9 cellular contexts compared by ENCODE assay signal in the genomic region with DNA sequence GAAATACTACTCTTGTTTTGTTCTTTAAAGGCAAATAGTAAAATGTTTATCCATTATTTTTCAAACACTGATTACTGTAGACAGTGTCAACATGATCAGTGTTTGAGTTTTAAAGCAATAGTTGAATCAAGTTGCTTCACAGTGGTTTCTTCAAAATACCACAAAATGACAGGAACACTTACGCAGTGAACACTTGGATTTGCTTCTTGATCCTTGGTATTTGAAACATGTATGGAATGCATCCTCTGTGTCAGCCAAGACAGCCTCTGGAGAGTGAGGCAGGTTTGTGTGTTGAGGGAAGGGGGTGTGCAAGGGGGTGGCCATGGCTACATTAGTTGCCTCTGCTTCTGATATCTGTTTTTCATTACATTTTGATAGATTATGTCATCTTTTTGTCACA.
DNase-seq lines count a peak whose midpoint lies in the region; ATAC-seq and TF ChIP-seq lines count a peak whose summit lies in the region.
"Had no signal": no experiment of that assay in that cellular context is flagged by ENCODE, and none has a peak within 500 bp of the region (broad histone marks: within the 10 kb centered on the region; RNA-seq: fewer than 3 reads in every experiment).

No MANE protein-coding gene starts in this region.

- H3K36me3 Mint-ChIP-seq in GM23338 (ENCODE audit: low read depth): no peaks in the 10 kb centered on the region
- no peaks in the 10 kb centered on the region for H3K36me3 Mint-ChIP-seq in activated naive CD4-positive, alpha-beta T cell treated with anti-CD3 and anti-CD28 coated beads, Interleukin-2, amount 50 U/mL, for 72 hours

- DNase-seq in GM23338 (ENCODE audit: low spot score) (peak; percentile 81), adipocyte (ENCODE audit: low read depth) (peak; percentile 82), left ventricle myocardium superior (no peak), retinal pigment epithelial cell (ENCODE audit: low read depth) (peak; percentile 82), activated gamma-delta T cell (lab: John Stamatoyannopoulos, UW) (no peak), NCI-H2107 (lab: John Stamatoyannopoulos, UW) (no peak), ovary (no peak)
- DNase-seq in activated naive CD4-positive, alpha-beta T cell treated with anti-CD3 and anti-CD28 coated beads, Interleukin-2, amount 50 U/mL, for 72 hours (ENCODE audit: low spot score in 2 of 2): no peak
- DNase-seq: NCI-H510A treated with DMSO at 0.1 percent for 48 hours had no signal

- no peak for TF ChIP-seq POLR2A in ovary (IDR thresholded peaks at IDR 0.05)

- no peaks in the 10 kb centered on the region for H3F3A ChIP-seq in GM23338 (replicated peaks; ENCODE audit: low read depth)

- no peak overlapping the region for H3K4me3 Mint-ChIP-seq in GM23338

- H3K9ac ChIP-seq in adipocyte (ENCODE audit: low read length): peak overlapping the region; percentile 88

- H3K4me1 ChIP-seq in GM23338 (ENCODE audit: insufficient read depth) (peaks cover 24% of the 10 kb centered on the region), adipocyte (ENCODE audit: control insufficient read depth, insufficient read depth, low read length) (peaks cover 69% of the 10 kb centered on the region), ovary (ENCODE audit: insufficient read depth) (peaks cover 2% of the 10 kb centered on the region)

- H3K4me1 Mint-ChIP-seq in GM23338: peaks cover 36% of the 10 kb centered on the region

- H3K27ac ChIP-seq in GM23338 (ENCODE audit: low read depth) (0 out of 2 replicates have a peak overlapping the region, but pooled peaks have one; percentile 50), ovary (no peak overlapping the region)

- H3K9me3 Mint-ChIP-seq in GM23338: no peaks in the 10 kb centered on the region; the same call in 2 of the 3 replicates
- H3K9me3 Mint-ChIP-seq in activated naive CD4-positive, alpha-beta T cell treated with anti-CD3 and anti-CD28 coated beads, Interleukin-2, amount 50 U/mL, for 72 hours: peaks cover 0 to 4% of the 10 kb centered on the region in 2 donors

- no peaks in the 10 kb centered on the region for H3K79me2 ChIP-seq in GM23338 (replicated peaks; ENCODE audit: insufficient read depth)

- H3K27me3 ChIP-seq in GM23338 (ENCODE audit: insufficient read depth) (no peaks in the 10 kb centered on the region), adipocyte (replicated peaks; ENCODE audit: control insufficient read depth, insufficient read depth, low read length) (no peaks in the 10 kb centered on the region), ovary (no peaks in the 10 kb centered on the region)

- H3K9me3 ChIP-seq in adipocyte (ENCODE audit: control insufficient read depth, low read length): no peaks in the 10 kb centered on the region
- H3K9me3 ChIP-seq in ovary: no peaks in the 10 kb centered on the region

- intact Hi-C loops in left ventricle myocardium superior (cut with micrococcal nuclease): no loop called here
- intact Hi-C loops in ovary (cut with DNase I): no loop called here

- no peaks in the 10 kb centered on the region for H4K20me1 ChIP-seq in GM23338 (replicated peaks; ENCODE audit: insufficient read depth)

- H3K27me3 Mint-ChIP-seq in GM23338 (ENCODE audit: insufficient read depth, low read depth, poor library complexity): peaks cover 2% of the 10 kb centered on the region

- no peak for TF ChIP-seq EP300 in ovary (IDR thresholded peaks at IDR 0.05)

- 16 to 35% (median 25%) methylated on average over 1 of the region's 1 CpG for WGBS in ovary, 3 donors

- H3K36me3 ChIP-seq in GM23338 (ENCODE audit: insufficient read depth) (no peaks in the 10 kb centered on the region), adipocyte (ENCODE audit: control insufficient read depth, insufficient read depth, low read length, severe bottlenecking) (no peaks in the 10 kb centered on the region), ovary (no peaks in the 10 kb centered on the region)

- H3K4me3 ChIP-seq in GM23338 (no peak overlapping the region), adipocyte (ENCODE audit: low read length) (peak overlapping the region; percentile 36), retinal pigment epithelial cell (ENCODE audit: low read length) (no peak overlapping the region), ovary (no peak overlapping the region)

- no peaks in the 10 kb centered on the region for H3K9me2 ChIP-seq in GM23338 (ENCODE audit: insufficient read depth)

- no peak overlapping the region for H2AFZ ChIP-seq in GM23338

- ATAC-seq in GM23338 (peak; percentile 99), left ventricle myocardium superior (peak; percentile 16)
- no peak for ATAC-seq in activated naive CD4-positive, alpha-beta T cell treated with anti-CD3 and anti-CD28 coated beads, Interleukin-2, amount 50 U/mL, for 72 hours

- H3K27ac Mint-ChIP-seq in GM23338: peak overlapping the region; percentile 51
- no peak overlapping the region for H3K27ac Mint-ChIP-seq in activated naive CD4-positive, alpha-beta T cell treated with anti-CD3 and anti-CD28 coated beads, Interleukin-2, amount 50 U/mL, for 72 hours

- no peak overlapping the region for H3K4me2 ChIP-seq in GM23338

- no peak for TF ChIP-seq CTCF in GM23338 (conservative IDR thresholded peaks at IDR 0.05; ENCODE audit: low read depth in 2 of 2)
- TF ChIP-seq CTCF in retinal pigment epithelial cell (conservative IDR thresholded peaks at IDR 0.05; ENCODE audit: low read depth, low read length): no peak
- no peak for TF ChIP-seq CTCF in ovary (IDR thresholded peaks at IDR 0.05)

TF ChIP-seq in GM23338, 12 proteins besides CTCF, POLR2A, EP300 and RAD21:
- TF ChIP-seq EZH2 (IDR thresholded peaks at IDR 0.05; ENCODE audit: low read depth, unreplicated experiment) (no peak), CREB1 (CRISPR knock-in tag; IDR thresholded peaks at IDR 0.05; ENCODE audit: low read depth) (0 out of 2 replicates have a peak, but pooled peaks have one; percentile 27)
- TF ChIP-seq, protein P1, sequence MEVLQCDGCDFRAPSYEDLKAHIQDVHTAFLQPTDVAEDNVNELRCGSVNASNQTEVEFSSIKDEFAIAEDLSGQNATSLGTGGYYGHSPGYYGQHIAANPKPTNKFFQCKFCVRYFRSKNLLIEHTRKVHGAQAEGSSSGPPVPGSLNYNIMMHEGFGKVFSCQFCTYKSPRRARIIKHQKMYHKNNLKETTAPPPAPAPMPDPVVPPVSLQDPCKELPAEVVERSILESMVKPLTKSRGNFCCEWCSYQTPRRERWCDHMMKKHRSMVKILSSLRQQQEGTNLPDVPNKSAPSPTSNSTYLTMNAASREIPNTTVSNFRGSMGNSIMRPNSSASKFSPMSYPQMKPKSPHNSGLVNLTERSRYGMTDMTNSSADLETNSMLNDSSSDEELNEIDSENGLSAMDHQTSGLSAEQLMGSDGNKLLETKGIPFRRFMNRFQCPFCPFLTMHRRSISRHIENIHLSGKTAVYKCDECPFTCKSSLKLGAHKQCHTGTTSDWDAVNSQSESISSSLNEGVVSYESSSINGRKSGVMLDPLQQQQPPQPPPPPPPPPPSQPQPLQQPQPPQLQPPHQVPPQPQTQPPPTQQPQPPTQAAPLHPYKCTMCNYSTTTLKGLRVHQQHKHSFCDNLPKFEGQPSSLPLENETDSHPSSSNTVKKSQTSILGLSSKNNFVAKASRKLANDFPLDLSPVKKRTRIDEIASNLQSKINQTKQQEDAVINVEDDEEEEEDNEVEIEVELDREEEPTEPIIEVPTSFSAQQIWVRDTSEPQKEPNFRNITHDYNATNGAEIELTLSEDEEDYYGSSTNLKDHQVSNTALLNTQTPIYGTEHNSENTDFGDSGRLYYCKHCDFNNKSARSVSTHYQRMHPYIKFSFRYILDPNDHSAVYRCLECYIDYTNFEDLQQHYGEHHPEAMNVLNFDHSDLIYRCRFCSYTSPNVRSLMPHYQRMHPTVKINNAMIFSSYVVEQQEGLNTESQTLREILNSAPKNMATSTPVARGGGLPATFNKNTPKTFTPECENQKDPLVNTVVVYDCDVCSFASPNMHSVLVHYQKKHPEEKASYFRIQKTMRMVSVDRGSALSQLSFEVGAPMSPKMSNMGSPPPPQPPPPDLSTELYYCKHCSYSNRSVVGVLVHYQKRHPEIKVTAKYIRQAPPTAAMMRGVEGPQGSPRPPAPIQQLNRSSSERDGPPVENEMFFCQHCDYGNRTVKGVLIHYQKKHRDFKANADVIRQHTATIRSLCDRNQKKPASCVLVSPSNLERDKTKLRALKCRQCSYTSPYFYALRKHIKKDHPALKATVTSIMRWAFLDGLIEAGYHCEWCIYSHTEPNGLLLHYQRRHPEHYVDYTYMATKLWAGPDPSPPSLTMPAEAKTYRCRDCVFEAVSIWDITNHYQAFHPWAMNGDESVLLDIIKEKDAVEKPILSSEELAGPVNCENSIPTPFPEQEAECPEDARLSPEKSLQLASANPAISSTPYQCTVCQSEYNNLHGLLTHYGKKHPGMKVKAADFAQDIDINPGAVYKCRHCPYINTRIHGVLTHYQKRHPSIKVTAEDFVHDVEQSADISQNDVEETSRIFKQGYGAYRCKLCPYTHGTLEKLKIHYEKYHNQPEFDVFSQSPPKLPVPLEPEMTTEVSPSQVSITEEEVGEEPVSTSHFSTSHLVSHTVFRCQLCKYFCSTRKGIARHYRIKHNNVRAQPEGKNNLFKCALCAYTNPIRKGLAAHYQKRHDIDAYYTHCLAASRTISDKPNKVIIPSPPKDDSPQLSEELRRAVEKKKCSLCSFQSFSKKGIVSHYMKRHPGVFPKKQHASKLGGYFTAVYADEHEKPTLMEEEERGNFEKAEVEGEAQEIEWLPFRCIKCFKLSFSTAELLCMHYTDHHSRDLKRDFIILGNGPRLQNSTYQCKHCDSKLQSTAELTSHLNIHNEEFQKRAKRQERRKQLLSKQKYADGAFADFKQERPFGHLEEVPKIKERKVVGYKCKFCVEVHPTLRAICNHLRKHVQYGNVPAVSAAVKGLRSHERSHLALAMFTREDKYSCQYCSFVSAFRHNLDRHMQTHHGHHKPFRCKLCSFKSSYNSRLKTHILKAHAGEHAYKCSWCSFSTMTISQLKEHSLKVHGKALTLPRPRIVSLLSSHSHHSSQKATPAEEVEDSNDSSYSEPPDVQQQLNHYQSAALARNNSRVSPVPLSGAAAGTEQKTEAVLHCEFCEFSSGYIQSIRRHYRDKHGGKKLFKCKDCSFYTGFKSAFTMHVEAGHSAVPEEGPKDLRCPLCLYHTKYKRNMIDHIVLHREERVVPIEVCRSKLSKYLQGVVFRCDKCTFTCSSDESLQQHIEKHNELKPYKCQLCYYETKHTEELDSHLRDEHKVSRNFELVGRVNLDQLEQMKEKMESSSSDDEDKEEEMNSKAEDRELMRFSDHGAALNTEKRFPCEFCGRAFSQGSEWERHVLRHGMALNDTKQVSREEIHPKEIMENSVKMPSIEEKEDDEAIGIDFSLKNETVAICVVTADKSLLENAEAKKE (CRISPR knock-in tag; IDR thresholded peaks at IDR 0.05): peak; percentile 42; the same call in 1 of the 2 replicates
TF ChIP-seq in GM23338: peak in this region for 2.

Comparison
In these comparisons a context has a peak if more than half of its experiments do, and no peak if none do; other contexts are left out.
1. ATAC-seq: peak in GM23338 (single experiment) and left ventricle myocardium superior (single experiment); none in activated naive CD4-positive, alpha-beta T cell treated with anti-CD3 and anti-CD28 coated beads, Interleukin-2, amount 50 U/mL, for 72 hours (0 of 2).
2. DNase-seq: peak in GM23338 (single experiment), adipocyte (single experiment) and retinal pigment epithelial cell (single experiment); none in left ventricle myocardium superior (single experiment), activated gamma-delta T cell (single experiment), activated naive CD4-positive, alpha-beta T cell treated with anti-CD3 and anti-CD28 coated beads, Interleukin-2, amount 50 U/mL, for 72 hours (0 of 2), NCI-H2107 (single experiment) and ovary (0 of 5).